ENCODE assay signal across 10 cellular contexts in genomic region chr14:68377056-68377455, GRCh38.
A peak's percentile ranks its signal among the peaks of the same experiment; 100 is the strongest.
DNase-seq lines count a peak whose midpoint lies in the region; ATAC-seq and TF ChIP-seq lines count a peak whose summit lies in the region.
"Had no signal": no experiment of that assay in that cellular context is flagged by ENCODE, and none has a peak within 500 bp of the region (broad histone marks: within the 10 kb centered on the region; RNA-seq: fewer than 3 reads in every experiment).

No MANE protein-coding gene starts in this region.

- no peak for ATAC-seq in stimulated activated naive B cell treated with anti-CD40 and anti-IgM and Interleukin-4, amounts not matched to agents 10 μg/mL and 1 μg/mL and 100 μg/mL, for 72 hours (replicated peaks)
- no peak for ATAC-seq in GM21717 (IDR thresholded peaks at IDR 0.05; ENCODE audit: unreplicated experiment)

- peak overlapping the region; percentile 59 for H3K4me2 ChIP-seq in DOHH2 (ENCODE audit: low read length)
- H3K4me2 ChIP-seq: SK-N-SH had no signal

- H3K27ac ChIP-seq in DOHH2 (ENCODE audit: low read depth, low read length) (peak overlapping the region; percentile 25; the same call in 1 of the 2 replicates), caudate nucleus (ENCODE audit: low read depth, low read length) (peak overlapping the region; percentile 74)

- peaks cover 3% of the 10 kb centered on the region; the same call in 1 of the 2 replicates for H3K36me3 ChIP-seq in DOHH2 (ENCODE audit: control insufficient read depth, low read length)

- H3K4me3 Mint-ChIP-seq in stimulated activated naive B cell treated with anti-CD40 and anti-IgM and Interleukin-4, amounts not matched to agents 10 μg/mL and 1 μg/mL and 100 μg/mL, for 72 hours: peak overlapping the region; percentile 6 to 59

- no peak for TF ChIP-seq CTCF in DOHH2 (IDR thresholded peaks at IDR 0.05; ENCODE audit: low read depth, low read length, poor library complexity, severe bottlenecking)

- H3F3A ChIP-seq in DOHH2 (ENCODE audit: control insufficient read depth, insufficient read depth): peaks cover 15% of the 10 kb centered on the region

- peak overlapping the region; percentile 28 for H3K4me3 ChIP-seq in DOHH2 (ENCODE audit: low read length)

- H3K9me3 Mint-ChIP-seq in stimulated activated naive B cell treated with anti-CD40 and anti-IgM and Interleukin-4, amounts not matched to agents 10 μg/mL and 1 μg/mL and 100 μg/mL, for 72 hours: peaks cover 0 to 6% of the 10 kb centered on the region in 2 donors

- H3K9me2 ChIP-seq in DOHH2 (replicated peaks; ENCODE audit: control insufficient read depth, low read length): no peaks in the 10 kb centered on the region
- H3K9me2 ChIP-seq: SK-N-SH had no signal

- H3K79me2 ChIP-seq in DOHH2 (ENCODE audit: control insufficient read depth, low read length): no peaks in the 10 kb centered on the region

- peaks cover 46 to 86% of the 10 kb centered on the region in 2 donors for H3K4me1 Mint-ChIP-seq in stimulated activated naive B cell treated with anti-CD40 and anti-IgM and Interleukin-4, amounts not matched to agents 10 μg/mL and 1 μg/mL and 100 μg/mL, for 72 hours

- DNase-seq in caudate nucleus (lab: John Stamatoyannopoulos, UW): no peak
- peak; percentile 45 for DNase-seq in medulla oblongata (ENCODE audit: extremely low spot score)
- DNase-seq in stimulated activated naive B cell treated with anti-CD40 and anti-IgM and Interleukin-4, amounts not matched to agents 10 μg/mL and 1 μg/mL and 100 μg/mL, for 72 hours: no peak
- no peak for DNase-seq in SIG-M5 (lab: John Stamatoyannopoulos, UW)
- DNase-seq in stimulated activated CD4-positive, alpha-beta T cell treated with anti-CD3 and anti-CD28 coated beads, Interleukin-4, amount 100 ng/mL, for 24 hours: no peak
- no peak for DNase-seq in dermis blood vessel endothelial cell
- DNase-seq: NCI-H524 treated with DMSO at 0.1 percent for 48 hours, SK-N-SH had no signal

- peaks cover 75% of the 10 kb centered on the region for H3K4me1 ChIP-seq in DOHH2 (ENCODE audit: control insufficient read depth, low read length)

- H4K20me1 ChIP-seq in DOHH2 (ENCODE audit: control insufficient read depth, insufficient read depth, low read depth, low read length): no peaks in the 10 kb centered on the region

- H3K9me3 ChIP-seq in DOHH2 (ENCODE audit: control insufficient read depth, insufficient read depth, low read length): no peaks in the 10 kb centered on the region
- H3K9me3 ChIP-seq: SK-N-SH had no signal

- H3K36me3 Mint-ChIP-seq in stimulated activated naive B cell treated with anti-CD40 and anti-IgM and Interleukin-4, amounts not matched to agents 10 μg/mL and 1 μg/mL and 100 μg/mL, for 72 hours: peaks cover 4 to 15% of the 10 kb centered on the region in 2 donors

- H3K27me3 Mint-ChIP-seq in stimulated activated naive B cell treated with anti-CD40 and anti-IgM and Interleukin-4, amounts not matched to agents 10 μg/mL and 1 μg/mL and 100 μg/mL, for 72 hours: no peaks in the 10 kb centered on the region

- peak overlapping the region; percentile 82 for H3K27ac Mint-ChIP-seq in stimulated activated naive B cell treated with anti-CD40 and anti-IgM and Interleukin-4, amounts not matched to agents 10 μg/mL and 1 μg/mL and 100 μg/mL, for 72 hours

- H3K27me3 ChIP-seq in DOHH2 (ENCODE audit: control insufficient read depth, low read length): no peaks in the 10 kb centered on the region
